Comparison of ENCODE assay signal across 1 cellular context in the genomic region with DNA sequence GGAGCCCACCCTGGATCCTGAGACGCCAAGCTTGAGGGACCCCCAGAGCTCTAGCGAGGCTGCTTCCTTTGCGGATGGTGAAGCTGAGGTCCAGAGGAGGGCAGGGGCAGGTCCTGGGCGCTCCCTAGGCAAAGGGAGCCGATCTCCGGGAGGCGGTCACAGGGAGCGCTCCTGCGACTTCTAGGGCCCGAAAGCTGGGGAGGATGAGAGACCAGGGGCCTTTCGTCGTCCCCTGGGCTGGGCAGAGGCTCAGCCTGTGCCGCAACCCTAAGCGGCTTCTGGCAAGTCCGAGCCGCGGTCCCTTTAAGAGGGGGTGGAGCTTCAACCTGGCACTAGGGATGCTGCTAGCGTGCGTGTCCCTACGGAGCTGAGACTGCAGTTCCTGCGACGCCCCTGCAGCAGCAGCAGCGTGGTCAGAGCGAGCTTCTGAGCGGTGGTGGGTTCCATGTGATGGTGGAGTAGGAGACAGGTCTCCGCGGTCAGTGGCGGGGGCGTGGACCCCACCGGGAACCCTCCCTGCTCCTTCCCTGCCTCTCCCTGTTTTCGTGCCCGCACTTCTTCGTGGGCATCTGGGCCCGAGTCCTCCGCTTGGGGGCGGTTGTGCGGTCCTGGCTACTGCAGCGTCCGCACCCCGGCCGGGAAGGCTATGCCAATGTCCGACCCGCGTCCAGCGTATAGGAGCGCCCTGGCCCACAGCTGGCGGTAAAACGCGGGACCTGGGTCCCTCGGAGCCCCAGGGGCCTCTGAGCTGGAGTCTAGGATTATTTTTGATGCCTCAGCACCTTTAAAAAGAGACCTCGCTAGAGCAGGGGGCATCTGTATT.
TF ChIP-seq lines count a peak whose summit lies in the region.

No MANE protein-coding gene starts in this region.

TF ChIP-seq in HepG2, 621 proteins besides CTCF, POLR2A, EP300 and RAD21 (continued from another document and continues in another):
- no peak for TF ChIP-seq HNRNPUL1 (IDR thresholded peaks at IDR 0.05; ENCODE audit: low read depth, low read length)
- TF ChIP-seq, protein P1, sequence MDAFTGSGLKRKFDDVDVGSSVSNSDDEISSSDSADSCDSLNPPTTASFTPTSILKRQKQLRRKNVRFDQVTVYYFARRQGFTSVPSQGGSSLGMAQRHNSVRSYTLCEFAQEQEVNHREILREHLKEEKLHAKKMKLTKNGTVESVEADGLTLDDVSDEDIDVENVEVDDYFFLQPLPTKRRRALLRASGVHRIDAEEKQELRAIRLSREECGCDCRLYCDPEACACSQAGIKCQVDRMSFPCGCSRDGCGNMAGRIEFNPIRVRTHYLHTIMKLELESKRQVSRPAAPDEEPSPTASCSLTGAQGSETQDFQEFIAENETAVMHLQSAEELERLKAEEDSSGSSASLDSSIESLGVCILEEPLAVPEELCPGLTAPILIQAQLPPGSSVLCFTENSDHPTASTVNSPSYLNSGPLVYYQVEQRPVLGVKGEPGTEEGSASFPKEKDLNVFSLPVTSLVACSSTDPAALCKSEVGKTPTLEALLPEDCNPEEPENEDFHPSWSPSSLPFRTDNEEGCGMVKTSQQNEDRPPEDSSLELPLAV (CRISPR knock-in tag; conservative IDR thresholded peaks at IDR 0.05; ENCODE audit: low read depth): no peak
- TF ChIP-seq POLR2G (IDR thresholded peaks at IDR 0.05; ENCODE audit: low read depth, low read length): peak; percentile 93
- TF ChIP-seq SMAD1 (CRISPR knock-in tag; IDR thresholded peaks at IDR 0.05; ENCODE audit: borderline replicate concordance, low read depth): peak; percentile 81; the same call in 1 of the 2 replicates
- TF ChIP-seq ZNF878 (CRISPR knock-in tag; IDR thresholded peaks at IDR 0.05): peak; percentile 48; the same call in 1 of the 2 replicates
- 0 out of 2 replicates have a peak, but pooled peaks have one; percentile 44 for TF ChIP-seq HMG20B (CRISPR knock-in tag; conservative IDR thresholded peaks at IDR 0.05)
- TF ChIP-seq, protein P2, sequence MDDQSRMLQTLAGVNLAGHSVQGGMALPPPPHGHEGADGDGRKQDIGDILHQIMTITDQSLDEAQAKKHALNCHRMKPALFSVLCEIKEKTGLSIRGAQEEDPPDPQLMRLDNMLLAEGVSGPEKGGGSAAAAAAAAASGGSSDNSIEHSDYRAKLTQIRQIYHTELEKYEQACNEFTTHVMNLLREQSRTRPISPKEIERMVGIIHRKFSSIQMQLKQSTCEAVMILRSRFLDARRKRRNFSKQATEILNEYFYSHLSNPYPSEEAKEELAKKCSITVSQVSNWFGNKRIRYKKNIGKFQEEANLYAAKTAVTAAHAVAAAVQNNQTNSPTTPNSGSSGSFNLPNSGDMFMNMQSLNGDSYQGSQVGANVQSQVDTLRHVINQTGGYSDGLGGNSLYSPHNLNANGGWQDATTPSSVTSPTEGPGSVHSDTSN (CRISPR knock-in tag; IDR thresholded peaks at IDR 0.05; ENCODE audit: borderline replicate concordance): no peak
- TF ChIP-seq, protein P3, sequence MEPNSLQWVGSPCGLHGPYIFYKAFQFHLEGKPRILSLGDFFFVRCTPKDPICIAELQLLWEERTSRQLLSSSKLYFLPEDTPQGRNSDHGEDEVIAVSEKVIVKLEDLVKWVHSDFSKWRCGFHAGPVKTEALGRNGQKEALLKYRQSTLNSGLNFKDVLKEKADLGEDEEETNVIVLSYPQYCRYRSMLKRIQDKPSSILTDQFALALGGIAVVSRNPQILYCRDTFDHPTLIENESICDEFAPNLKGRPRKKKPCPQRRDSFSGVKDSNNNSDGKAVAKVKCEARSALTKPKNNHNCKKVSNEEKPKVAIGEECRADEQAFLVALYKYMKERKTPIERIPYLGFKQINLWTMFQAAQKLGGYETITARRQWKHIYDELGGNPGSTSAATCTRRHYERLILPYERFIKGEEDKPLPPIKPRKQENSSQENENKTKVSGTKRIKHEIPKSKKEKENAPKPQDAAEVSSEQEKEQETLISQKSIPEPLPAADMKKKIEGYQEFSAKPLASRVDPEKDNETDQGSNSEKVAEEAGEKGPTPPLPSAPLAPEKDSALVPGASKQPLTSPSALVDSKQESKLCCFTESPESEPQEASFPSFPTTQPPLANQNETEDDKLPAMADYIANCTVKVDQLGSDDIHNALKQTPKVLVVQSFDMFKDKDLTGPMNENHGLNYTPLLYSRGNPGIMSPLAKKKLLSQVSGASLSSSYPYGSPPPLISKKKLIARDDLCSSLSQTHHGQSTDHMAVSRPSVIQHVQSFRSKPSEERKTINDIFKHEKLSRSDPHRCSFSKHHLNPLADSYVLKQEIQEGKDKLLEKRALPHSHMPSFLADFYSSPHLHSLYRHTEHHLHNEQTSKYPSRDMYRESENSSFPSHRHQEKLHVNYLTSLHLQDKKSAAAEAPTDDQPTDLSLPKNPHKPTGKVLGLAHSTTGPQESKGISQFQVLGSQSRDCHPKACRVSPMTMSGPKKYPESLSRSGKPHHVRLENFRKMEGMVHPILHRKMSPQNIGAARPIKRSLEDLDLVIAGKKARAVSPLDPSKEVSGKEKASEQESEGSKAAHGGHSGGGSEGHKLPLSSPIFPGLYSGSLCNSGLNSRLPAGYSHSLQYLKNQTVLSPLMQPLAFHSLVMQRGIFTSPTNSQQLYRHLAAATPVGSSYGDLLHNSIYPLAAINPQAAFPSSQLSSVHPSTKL (CRISPR knock-in tag; IDR thresholded peaks at IDR 0.05): peak; percentile 68
- TF ChIP-seq, protein P4, sequence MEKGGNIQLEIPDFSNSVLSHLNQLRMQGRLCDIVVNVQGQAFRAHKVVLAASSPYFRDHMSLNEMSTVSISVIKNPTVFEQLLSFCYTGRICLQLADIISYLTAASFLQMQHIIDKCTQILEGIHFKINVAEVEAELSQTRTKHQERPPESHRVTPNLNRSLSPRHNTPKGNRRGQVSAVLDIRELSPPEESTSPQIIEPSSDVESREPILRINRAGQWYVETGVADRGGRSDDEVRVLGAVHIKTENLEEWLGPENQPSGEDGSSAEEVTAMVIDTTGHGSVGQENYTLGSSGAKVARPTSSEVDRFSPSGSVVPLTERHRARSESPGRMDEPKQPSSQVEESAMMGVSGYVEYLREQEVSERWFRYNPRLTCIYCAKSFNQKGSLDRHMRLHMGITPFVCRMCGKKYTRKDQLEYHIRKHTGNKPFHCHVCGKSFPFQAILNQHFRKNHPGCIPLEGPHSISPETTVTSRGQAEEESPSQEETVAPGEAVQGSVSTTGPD (CRISPR knock-in tag; IDR thresholded peaks at IDR 0.05): no peak
- no peak for TF ChIP-seq CCAR2 (optimal IDR thresholded peaks at IDR 0.05; ENCODE audit: low read depth, low read length)
- 0 out of 2 replicates have a peak, but pooled peaks have one; percentile 92 for TF ChIP-seq PAX8 (CRISPR knock-in tag; IDR thresholded peaks at IDR 0.05; ENCODE audit: borderline replicate concordance)
- TF ChIP-seq REPIN1 (CRISPR knock-in tag; IDR thresholded peaks at IDR 0.05; ENCODE audit: borderline replicate concordance, low read depth): peak; percentile 89
- TF ChIP-seq, protein P5, sequence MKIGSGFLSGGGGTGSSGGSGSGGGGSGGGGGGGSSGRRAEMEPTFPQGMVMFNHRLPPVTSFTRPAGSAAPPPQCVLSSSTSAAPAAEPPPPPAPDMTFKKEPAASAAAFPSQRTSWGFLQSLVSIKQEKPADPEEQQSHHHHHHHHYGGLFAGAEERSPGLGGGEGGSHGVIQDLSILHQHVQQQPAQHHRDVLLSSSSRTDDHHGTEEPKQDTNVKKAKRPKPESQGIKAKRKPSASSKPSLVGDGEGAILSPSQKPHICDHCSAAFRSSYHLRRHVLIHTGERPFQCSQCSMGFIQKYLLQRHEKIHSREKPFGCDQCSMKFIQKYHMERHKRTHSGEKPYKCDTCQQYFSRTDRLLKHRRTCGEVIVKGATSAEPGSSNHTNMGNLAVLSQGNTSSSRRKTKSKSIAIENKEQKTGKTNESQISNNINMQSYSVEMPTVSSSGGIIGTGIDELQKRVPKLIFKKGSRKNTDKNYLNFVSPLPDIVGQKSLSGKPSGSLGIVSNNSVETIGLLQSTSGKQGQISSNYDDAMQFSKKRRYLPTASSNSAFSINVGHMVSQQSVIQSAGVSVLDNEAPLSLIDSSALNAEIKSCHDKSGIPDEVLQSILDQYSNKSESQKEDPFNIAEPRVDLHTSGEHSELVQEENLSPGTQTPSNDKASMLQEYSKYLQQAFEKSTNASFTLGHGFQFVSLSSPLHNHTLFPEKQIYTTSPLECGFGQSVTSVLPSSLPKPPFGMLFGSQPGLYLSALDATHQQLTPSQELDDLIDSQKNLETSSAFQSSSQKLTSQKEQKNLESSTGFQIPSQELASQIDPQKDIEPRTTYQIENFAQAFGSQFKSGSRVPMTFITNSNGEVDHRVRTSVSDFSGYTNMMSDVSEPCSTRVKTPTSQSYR (CRISPR knock-in tag; IDR thresholded peaks at IDR 0.05; ENCODE audit: borderline replicate concordance): 0 out of 2 replicates have a peak, but pooled peaks have one; percentile 22
- no peak for TF ChIP-seq ZFP1 (CRISPR knock-in tag; IDR thresholded peaks at IDR 0.05)
- TF ChIP-seq, protein P6, sequence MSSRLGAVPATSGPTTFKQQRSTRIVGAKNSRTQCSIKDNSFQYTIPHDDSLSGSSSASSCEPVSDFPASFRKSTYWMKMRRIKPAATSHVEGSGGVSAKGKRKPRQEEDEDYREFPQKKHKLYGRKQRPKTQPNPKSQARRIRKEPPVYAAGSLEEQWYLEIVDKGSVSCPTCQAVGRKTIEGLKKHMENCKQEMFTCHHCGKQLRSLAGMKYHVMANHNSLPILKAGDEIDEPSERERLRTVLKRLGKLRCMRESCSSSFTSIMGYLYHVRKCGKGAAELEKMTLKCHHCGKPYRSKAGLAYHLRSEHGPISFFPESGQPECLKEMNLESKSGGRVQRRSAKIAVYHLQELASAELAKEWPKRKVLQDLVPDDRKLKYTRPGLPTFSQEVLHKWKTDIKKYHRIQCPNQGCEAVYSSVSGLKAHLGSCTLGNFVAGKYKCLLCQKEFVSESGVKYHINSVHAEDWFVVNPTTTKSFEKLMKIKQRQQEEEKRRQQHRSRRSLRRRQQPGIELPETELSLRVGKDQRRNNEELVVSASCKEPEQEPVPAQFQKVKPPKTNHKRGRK (CRISPR knock-in tag; IDR thresholded peaks at IDR 0.05): peak; percentile 79
- peak; percentile 66; the same call in 1 of the 2 replicates for TF ChIP-seq THAP11 (CRISPR knock-in tag; IDR thresholded peaks at IDR 0.05)
- TF ChIP-seq U2AF2 (IDR thresholded peaks at IDR 0.05; ENCODE audit: low read depth, low read length): no peak
- TF ChIP-seq ZNF7 (CRISPR knock-in tag; IDR thresholded peaks at IDR 0.05): no peak
- no peak for TF ChIP-seq ARID2 (CRISPR knock-in tag; IDR thresholded peaks at IDR 0.05; ENCODE audit: borderline replicate concordance)
- TF ChIP-seq SMARCC2 (IDR thresholded peaks at IDR 0.05): no peak
- TF ChIP-seq, protein P7, sequence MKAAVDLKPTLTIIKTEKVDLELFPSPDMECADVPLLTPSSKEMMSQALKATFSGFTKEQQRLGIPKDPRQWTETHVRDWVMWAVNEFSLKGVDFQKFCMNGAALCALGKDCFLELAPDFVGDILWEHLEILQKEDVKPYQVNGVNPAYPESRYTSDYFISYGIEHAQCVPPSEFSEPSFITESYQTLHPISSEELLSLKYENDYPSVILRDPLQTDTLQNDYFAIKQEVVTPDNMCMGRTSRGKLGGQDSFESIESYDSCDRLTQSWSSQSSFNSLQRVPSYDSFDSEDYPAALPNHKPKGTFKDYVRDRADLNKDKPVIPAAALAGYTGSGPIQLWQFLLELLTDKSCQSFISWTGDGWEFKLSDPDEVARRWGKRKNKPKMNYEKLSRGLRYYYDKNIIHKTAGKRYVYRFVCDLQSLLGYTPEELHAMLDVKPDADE (CRISPR knock-in tag; IDR thresholded peaks at IDR 0.05): peak; percentile 74
- no peak for TF ChIP-seq ZNF660 (CRISPR knock-in tag; IDR thresholded peaks at IDR 0.05; ENCODE audit: borderline replicate concordance, low read depth)
- TF ChIP-seq ZNF562 (CRISPR knock-in tag; IDR thresholded peaks at IDR 0.05; ENCODE audit: borderline replicate concordance): no peak
- TF ChIP-seq HNRNPH1 (optimal IDR thresholded peaks at IDR 0.05; ENCODE audit: low read depth, low read length): no peak
- no peak for TF ChIP-seq TBP (CRISPR knock-in tag; IDR thresholded peaks at IDR 0.05)
- TF ChIP-seq ZNF446 (CRISPR knock-in tag; IDR thresholded peaks at IDR 0.05): no peak
- TF ChIP-seq, protein P8, sequence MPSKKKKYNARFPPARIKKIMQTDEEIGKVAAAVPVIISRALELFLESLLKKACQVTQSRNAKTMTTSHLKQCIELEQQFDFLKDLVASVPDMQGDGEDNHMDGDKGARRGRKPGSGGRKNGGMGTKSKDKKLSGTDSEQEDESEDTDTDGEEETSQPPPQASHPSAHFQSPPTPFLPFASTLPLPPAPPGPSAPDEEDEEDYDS (CRISPR knock-in tag; IDR thresholded peaks at IDR 0.05): peak; percentile 86
- no peak for TF ChIP-seq JARID2 (CRISPR knock-in tag; IDR thresholded peaks at IDR 0.05; ENCODE audit: insufficient replicate concordance)
- TF ChIP-seq, protein P9, sequence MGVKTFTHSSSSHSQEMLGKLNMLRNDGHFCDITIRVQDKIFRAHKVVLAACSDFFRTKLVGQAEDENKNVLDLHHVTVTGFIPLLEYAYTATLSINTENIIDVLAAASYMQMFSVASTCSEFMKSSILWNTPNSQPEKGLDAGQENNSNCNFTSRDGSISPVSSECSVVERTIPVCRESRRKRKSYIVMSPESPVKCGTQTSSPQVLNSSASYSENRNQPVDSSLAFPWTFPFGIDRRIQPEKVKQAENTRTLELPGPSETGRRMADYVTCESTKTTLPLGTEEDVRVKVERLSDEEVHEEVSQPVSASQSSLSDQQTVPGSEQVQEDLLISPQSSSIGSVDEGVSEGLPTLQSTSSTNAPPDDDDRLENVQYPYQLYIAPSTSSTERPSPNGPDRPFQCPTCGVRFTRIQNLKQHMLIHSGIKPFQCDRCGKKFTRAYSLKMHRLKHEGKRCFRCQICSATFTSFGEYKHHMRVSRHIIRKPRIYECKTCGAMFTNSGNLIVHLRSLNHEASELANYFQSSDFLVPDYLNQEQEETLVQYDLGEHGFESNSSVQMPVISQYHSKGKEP (CRISPR knock-in tag; IDR thresholded peaks at IDR 0.05): no peak
- TF ChIP-seq IKZF1 (IDR thresholded peaks at IDR 0.05): no peak
- peak; percentile 83 for TF ChIP-seq ZNF441 (CRISPR knock-in tag; IDR thresholded peaks at IDR 0.05; ENCODE audit: borderline replicate concordance)
- TF ChIP-seq MTF2 (CRISPR knock-in tag; IDR thresholded peaks at IDR 0.05; ENCODE audit: borderline replicate concordance): no peak; the same call in 1 of the 2 replicates
- peak; percentile 73; the same call in 1 of the 2 replicates for TF ChIP-seq BORCS8-MEF2B (CRISPR knock-in tag; IDR thresholded peaks at IDR 0.05)
- TF ChIP-seq NAIF1 (CRISPR knock-in tag; IDR thresholded peaks at IDR 0.05; ENCODE audit: borderline replicate concordance): no peak
- TF ChIP-seq PHB2 (IDR thresholded peaks at IDR 0.05; ENCODE audit: partially characterized antibody): no peak
- no peak for TF ChIP-seq ZNF3 (CRISPR knock-in tag; IDR thresholded peaks at IDR 0.05)
- TF ChIP-seq ZNF777 (CRISPR knock-in tag; IDR thresholded peaks at IDR 0.05): peak; percentile 85
- peak; percentile 94 for TF ChIP-seq ZNF883 (CRISPR knock-in tag; IDR thresholded peaks at IDR 0.05; ENCODE audit: not compliant biosample characterization)
- no peak for TF ChIP-seq NPAS2 (CRISPR knock-in tag; IDR thresholded peaks at IDR 0.05; ENCODE audit: borderline replicate concordance)
- TF ChIP-seq, protein P10, sequence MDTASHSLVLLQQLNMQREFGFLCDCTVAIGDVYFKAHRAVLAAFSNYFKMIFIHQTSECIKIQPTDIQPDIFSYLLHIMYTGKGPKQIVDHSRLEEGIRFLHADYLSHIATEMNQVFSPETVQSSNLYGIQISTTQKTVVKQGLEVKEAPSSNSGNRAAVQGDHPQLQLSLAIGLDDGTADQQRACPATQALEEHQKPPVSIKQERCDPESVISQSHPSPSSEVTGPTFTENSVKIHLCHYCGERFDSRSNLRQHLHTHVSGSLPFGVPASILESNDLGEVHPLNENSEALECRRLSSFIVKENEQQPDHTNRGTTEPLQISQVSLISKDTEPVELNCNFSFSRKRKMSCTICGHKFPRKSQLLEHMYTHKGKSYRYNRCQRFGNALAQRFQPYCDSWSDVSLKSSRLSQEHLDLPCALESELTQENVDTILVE (CRISPR knock-in tag; IDR thresholded peaks at IDR 0.05): no peak; the same call in 1 of the 2 replicates
- TF ChIP-seq ZSCAN30 (CRISPR knock-in tag; IDR thresholded peaks at IDR 0.05): no peak
- peak; percentile 84; the same call in 1 of the 2 replicates for TF ChIP-seq ZNF431 (CRISPR knock-in tag; IDR thresholded peaks at IDR 0.05; ENCODE audit: borderline replicate concordance, low read depth)
